In genomic region chr5:143880178-143880577, GRCh38 we compare ENCODE assay signal across 1 cellular context.
TF ChIP-seq lines count a peak whose summit lies in the region.

No MANE protein-coding gene starts in this region.

TF ChIP-seq in SK-N-SH treated with all-trans-retinoic acid at 6 μM for 48 hours, 23 proteins besides CTCF, POLR2A, EP300 and RAD21 (continued from another document):
- TF ChIP-seq POU6F1 (CRISPR knock-in tag; IDR thresholded peaks at IDR 0.05; ENCODE audit: borderline replicate concordance, low read depth) (no peak), BACH2 (CRISPR knock-in tag; IDR thresholded peaks at IDR 0.05; ENCODE audit: borderline replicate concordance) (no peak)
